30 cellular contexts compared by ENCODE assay signal in the genomic region with DNA sequence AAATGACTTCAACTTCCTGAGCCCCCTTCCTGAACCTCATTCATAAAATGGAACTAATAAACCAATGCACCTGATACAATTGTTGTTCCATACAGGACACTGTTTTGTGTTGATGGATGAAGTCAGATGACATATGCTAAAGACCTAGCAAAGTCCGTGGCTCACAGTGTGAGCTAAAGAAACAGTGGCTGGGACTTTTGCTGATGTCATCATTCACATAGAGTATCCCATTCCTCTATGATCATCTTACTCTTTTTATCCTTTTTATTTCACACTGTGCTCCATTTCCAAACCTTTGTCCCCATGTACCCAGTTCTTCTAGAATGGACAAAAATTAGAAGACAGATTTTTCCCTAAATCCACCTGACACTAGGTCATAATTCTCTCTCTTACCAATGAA.
"Had no signal": no experiment of that assay in that cellular context is flagged by ENCODE, and none has a peak within 500 bp of the region (broad histone marks: within the 10 kb centered on the region; RNA-seq: fewer than 3 reads in every experiment).

No MANE protein-coding gene starts in this region.

- H3K9me3 ChIP-seq: SJCRH30 had no signal

- ATAC-seq: activated CD8-positive, alpha-beta T cell treated with anti-CD3 and anti-CD28 coated beads for 36 hours; activated T-cell treated with anti-CD3 and anti-CD28 coated beads, Interleukin-2, amount 50 U/mL, for 72 hours; activated T-helper 17 cell treated with anti-CD3 and anti-CD28 coated beads, Interleukin-2, amount 50 U/mL, for 72 hours had no signal

- H3K27ac ChIP-seq: brain microvascular endothelial cell, SJCRH30, SK-N-MC, WERI-Rb-1 had no signal

- H3K36me3 ChIP-seq: brain microvascular endothelial cell, MG63, SJCRH30, WERI-Rb-1 had no signal

- H3K4me1 ChIP-seq: SJCRH30 had no signal

- H3K27me3 ChIP-seq: brain microvascular endothelial cell, MG63 had no signal

- DNase-seq: activated CD4-positive, alpha-beta T cell treated with anti-CD3 and anti-CD28 coated beads, Interleukin-2, amount 10 ng/mL, durations not matched to agents 24 days and 14 days; activated CD4-positive, alpha-beta T cell treated with anti-CD3 and anti-CD28 coated beads, Interleukin-2, amount 50 U/mL, for 4 hours; activated CD8-positive, alpha-beta T cell treated with anti-CD3 and anti-CD28 coated beads for 36 hours; activated effector memory CD4-positive, alpha-beta T cell treated with anti-CD3 and anti-CD28 coated beads, Interleukin-2, amount 50 U/mL, for 16 hours; activated naive CD4-positive, alpha-beta T cell; activated naive CD4-positive, alpha-beta T cell treated with anti-CD3 and anti-CD28 coated beads, Interleukin-2, amount 50 U/mL, for 16 hours; activated naive CD8-positive, alpha-beta T cell treated with anti-CD3 and anti-CD28 coated beads for 36 hours; activated T-cell treated with anti-CD3 and anti-CD28 coated beads, Interleukin-2, amount 50 U/mL, for 1 hour; activated T-cell treated with anti-CD3 and anti-CD28 coated beads, Interleukin-2, amount 50 U/mL, for 72 hours; amniotic stem cell; aorta; brain microvascular endothelial cell; central memory CD4-positive, alpha-beta T cell; Karpas-422; MG63; NCI-H1092 treated with DMSO at 0.1 percent for 48 hours; NCI-H146; NCI-H187; NCI-H2029 treated with DMSO at 0.1 percent for 48 hours; NCI-H345; NCI-H524 treated with DMSO at 0.1 percent for 48 hours; NCI-H748 treated with DMSO at 0.1 percent for 48 hours; NK-92 treated with Interleukin-12 subunit alpha and Interleukin-12 subunit beta, amount 100 ng/mL, for 24 hours; OCI-M1; SHP77; SJCRH30; T1000; WERI-Rb-1 had no signal

- H3K4me3 ChIP-seq: MG63, SJCRH30, SK-N-MC had no signal
